30 cellular contexts compared by ENCODE assay signal in the genomic region with DNA sequence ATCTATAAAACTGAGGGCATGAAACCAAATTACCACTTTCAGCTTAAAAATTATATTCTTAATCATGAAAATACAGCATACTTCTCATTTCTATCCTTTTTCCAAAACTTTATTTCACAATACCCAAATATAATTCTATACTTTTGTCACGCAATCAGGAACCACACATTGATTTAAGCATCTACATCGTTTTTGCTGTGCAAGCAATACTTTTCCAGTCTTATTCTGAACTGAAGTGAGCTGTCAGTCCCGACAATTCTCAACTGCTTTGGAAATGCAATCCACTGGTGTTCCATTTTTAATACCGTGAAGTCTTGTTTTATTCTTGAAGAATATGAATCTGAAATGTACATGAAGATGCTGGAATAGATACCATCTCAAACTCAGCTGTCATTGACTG.
"Had no signal": no experiment of that assay in that cellular context is flagged by ENCODE, and none has a peak within 500 bp of the region (broad histone marks: within the 10 kb centered on the region; RNA-seq: fewer than 3 reads in every experiment).

No MANE protein-coding gene starts in this region.

- H3K27me3 Mint-ChIP-seq: activated CD4-positive, alpha-beta memory T cell treated with anti-CD3 and anti-CD28 coated beads, Interleukin-2, amount 10 ng/mL, durations not matched to agents 7 days and 5 days; activated CD8-positive, alpha-beta memory T cell treated with anti-CD3 and anti-CD28 coated beads, Interleukin-2, amount 10 ng/mL, durations not matched to agents 7 days and 5 days; activated naive CD8-positive, alpha-beta T cell treated with anti-CD3 and anti-CD28 coated beads, Interleukin-2, amount 10 ng/mL, durations not matched to agents 7 days and 5 days had no signal

- H3K9me3 ChIP-seq: ascending aorta, SJCRH30 had no signal

- H3K27me3 ChIP-seq: ascending aorta, cardiac muscle cell, MG63, SJCRH30 had no signal

- H3K27ac ChIP-seq: ascending aorta, cardiac muscle cell, SJCRH30, SK-N-MC had no signal

- H3K27ac Mint-ChIP-seq: activated CD4-positive, alpha-beta memory T cell treated with anti-CD3 and anti-CD28 coated beads, Interleukin-2, amount 10 ng/mL, durations not matched to agents 7 days and 5 days; activated CD8-positive, alpha-beta memory T cell treated with anti-CD3 and anti-CD28 coated beads, Interleukin-2, amount 10 ng/mL, durations not matched to agents 7 days and 5 days; activated naive CD8-positive, alpha-beta T cell treated with anti-CD3 and anti-CD28 coated beads, Interleukin-2, amount 10 ng/mL, durations not matched to agents 7 days and 5 days had no signal

- DNase-seq: activated CD4-positive, alpha-beta memory T cell treated with anti-CD3 and anti-CD28 coated beads, Interleukin-2, amount 10 ng/mL, durations not matched to agents 7 days and 5 days; activated CD4-positive, alpha-beta T cell treated with anti-CD3 and anti-CD28 coated beads for 1 hour; activated CD4-positive, alpha-beta T cell treated with anti-CD3 and anti-CD28 coated beads for 48 hours; activated CD4-positive, CD25-positive, alpha-beta regulatory T cell; activated CD8-positive, alpha-beta memory T cell treated with anti-CD3 and anti-CD28 coated beads for 24 hours; activated CD8-positive, alpha-beta memory T cell treated with anti-CD3 and anti-CD28 coated beads, Interleukin-2, amount 10 ng/mL, durations not matched to agents 7 days and 5 days; activated CD8-positive, alpha-beta memory T cell treated with anti-CD3 and anti-CD28 coated beads, Interleukin-2, amount 50 U/mL, for 48 hours; activated effector memory CD4-positive, alpha-beta T cell treated with Interleukin-2 at 50 U/mL for 16 hours; activated naive CD8-positive, alpha-beta T cell treated with anti-CD3 and anti-CD28 coated beads, Interleukin-2, amount 10 ng/mL, durations not matched to agents 7 days and 5 days; activated T-cell treated with anti-CD3 and anti-CD28 coated beads, Interleukin-2, amount 50 U/mL, for 48 hours; amygdala; Kasumi-1; KBM-7; MG63; NCI-H1092 treated with DMSO at 0.1 percent for 48 hours; NCI-H1417 treated with DMSO at 0.1 percent for 48 hours; NCI-H187 treated with DMSO at 0.1 percent for 48 hours; NCI-H2081; NCI-H2171 treated with DMSO at 0.1 percent for 48 hours; NCI-H226; NCI-H446 treated with DMSO at 0.1 percent for 48 hours; NCI-H524; SHP77; SJCRH30; T1000; WERI-Rb-1 had no signal

- H3K4me1 ChIP-seq: ascending aorta, SJCRH30 had no signal

- H3K4me3 Mint-ChIP-seq: activated CD4-positive, alpha-beta memory T cell treated with anti-CD3 and anti-CD28 coated beads, Interleukin-2, amount 10 ng/mL, durations not matched to agents 7 days and 5 days; activated CD8-positive, alpha-beta memory T cell treated with anti-CD3 and anti-CD28 coated beads, Interleukin-2, amount 10 ng/mL, durations not matched to agents 7 days and 5 days; activated naive CD8-positive, alpha-beta T cell treated with anti-CD3 and anti-CD28 coated beads, Interleukin-2, amount 10 ng/mL, durations not matched to agents 7 days and 5 days had no signal

- ATAC-seq: activated CD8-positive, alpha-beta memory T cell treated with anti-CD3 and anti-CD28 coated beads, Interleukin-2, amount 10 ng/mL, durations not matched to agents 7 days and 5 days; Panc1 had no signal

- H3K4me3 ChIP-seq: ascending aorta, cardiac muscle cell, MG63, SJCRH30, SK-N-MC had no signal

- H3K36me3 ChIP-seq: ascending aorta, cardiac muscle cell, MG63, SJCRH30, WERI-Rb-1 had no signal

- H3K4me1 Mint-ChIP-seq: activated CD4-positive, alpha-beta memory T cell treated with anti-CD3 and anti-CD28 coated beads, Interleukin-2, amount 10 ng/mL, durations not matched to agents 7 days and 5 days; activated naive CD8-positive, alpha-beta T cell treated with anti-CD3 and anti-CD28 coated beads, Interleukin-2, amount 10 ng/mL, durations not matched to agents 7 days and 5 days had no signal
